ENCODE assay signal across 8 cellular contexts in genomic region chr6:79077680-79078056, GRCh38. TPM values are rescaled to one million over a fixed set of nuclear protein-coding genes. Genes with fewer than 3 reads are reported as not detected.
A peak's percentile ranks its signal among the peaks of the same experiment; 100 is the strongest.
DNase-seq lines count a peak whose midpoint lies in the region; ATAC-seq and TF ChIP-seq lines count a peak whose summit lies in the region.

No MANE protein-coding gene starts in this region.

- H3F3A ChIP-seq in GM23248 (ENCODE audit: insufficient read depth): peaks cover 31% of the 10 kb centered on the region

- DNase-seq in activated CD8-positive, alpha-beta memory T cell treated with anti-CD3 and anti-CD28 coated beads, Interleukin-2, amount 10 ng/mL, durations not matched to agents 7 days and 5 days: peak; percentile 70
- no peak for DNase-seq in activated CD8-positive, alpha-beta memory T cell treated with anti-CD3 and anti-CD28 coated beads, Interleukin-2, amount 50 U/mL, for 48 hours
- DNase-seq in GM23248 (peak; percentile 64), Karpas-422 (peak; percentile 88), foreskin keratinocyte (no peak), posterior vena cava (ENCODE audit: low spot score) (peak; percentile 88), dermis blood vessel endothelial cell (no peak)

- H3K27ac Mint-ChIP-seq in activated CD8-positive, alpha-beta memory T cell treated with anti-CD3 and anti-CD28 coated beads, Interleukin-2, amount 10 ng/mL, durations not matched to agents 7 days and 5 days: peak overlapping the region; percentile 96

- H3K27me3 ChIP-seq in GM23248 (replicated peaks; ENCODE audit: insufficient read depth): no peaks in the 10 kb centered on the region
- H3K27me3 ChIP-seq in Karpas-422 (ENCODE audit: low read length): no peaks in the 10 kb centered on the region
- no peaks in the 10 kb centered on the region for H3K27me3 ChIP-seq in foreskin keratinocyte

- H4K20me1 ChIP-seq in GM23248 (ENCODE audit: insufficient read depth) (no peaks in the 10 kb centered on the region), Karpas-422 (ENCODE audit: insufficient read depth, low read depth, low read length) (no peaks in the 10 kb centered on the region)

- in situ Hi-C loops in GM23248 (cut with MboI): no loop called here

- intact Hi-C loops in posterior vena cava (cut with DNase I): loop anchor here in 1 of 2 donors (5.0 kb wide), 1 partner anchor 155 kb away; the partner anchor contains the start of gene HMGN3

- H3K79me2 ChIP-seq in GM23248 (ENCODE audit: insufficient read depth): peaks cover 39% of the 10 kb centered on the region
- H3K79me2 ChIP-seq in Karpas-422 (ENCODE audit: low read length): peaks cover 44% of the 10 kb centered on the region

- no peaks in the 10 kb centered on the region for H3K9me2 ChIP-seq in GM23248 (ENCODE audit: insufficient read depth)
- H3K9me2 ChIP-seq in Karpas-422 (replicated peaks; ENCODE audit: insufficient read depth, low read length): no peaks in the 10 kb centered on the region

- peaks cover 14% of the 10 kb centered on the region for H3K27me3 Mint-ChIP-seq in activated CD8-positive, alpha-beta memory T cell treated with anti-CD3 and anti-CD28 coated beads, Interleukin-2, amount 10 ng/mL, durations not matched to agents 7 days and 5 days

- peaks cover 24% of the 10 kb centered on the region for H3K36me3 Mint-ChIP-seq in activated CD8-positive, alpha-beta memory T cell treated with anti-CD3 and anti-CD28 coated beads, Interleukin-2, amount 10 ng/mL, durations not matched to agents 7 days and 5 days

- TF ChIP-seq CTCF in WI38 (IDR thresholded peaks at IDR 0.05; ENCODE audit: low read depth, low read length): no peak
- TF ChIP-seq CTCF in foreskin keratinocyte (conservative IDR thresholded peaks at IDR 0.05): no peak

- peaks cover 41% of the 10 kb centered on the region for H3K4me1 Mint-ChIP-seq in activated CD8-positive, alpha-beta memory T cell treated with anti-CD3 and anti-CD28 coated beads, Interleukin-2, amount 10 ng/mL, durations not matched to agents 7 days and 5 days

- H3K36me3 ChIP-seq in GM23248 (ENCODE audit: low read depth): no peaks in the 10 kb centered on the region
- H3K36me3 ChIP-seq in Karpas-422 (ENCODE audit: insufficient read depth, low read length): peaks cover 21% of the 10 kb centered on the region

- ATAC-seq in activated CD8-positive, alpha-beta memory T cell treated with anti-CD3 and anti-CD28 coated beads, Interleukin-2, amount 10 ng/mL, durations not matched to agents 7 days and 5 days: peak; percentile 35
- ATAC-seq in foreskin keratinocyte: peak; percentile 34

- peak overlapping the region; percentile 96 for H3K27ac ChIP-seq in GM23248
- H3K27ac ChIP-seq in Karpas-422 (ENCODE audit: low read length): peak overlapping the region; percentile 86
- H3K27ac ChIP-seq in foreskin keratinocyte: peak overlapping the region; percentile 99

- H3K4me3 Mint-ChIP-seq in activated CD8-positive, alpha-beta memory T cell treated with anti-CD3 and anti-CD28 coated beads, Interleukin-2, amount 10 ng/mL, durations not matched to agents 7 days and 5 days: peak overlapping the region; percentile 90

- H3K4me3 ChIP-seq in GM23248: peak overlapping the region; percentile 96
- H3K4me3 ChIP-seq in Karpas-422 (ENCODE audit: low read length): peak overlapping the region; percentile 73
- H3K4me3 ChIP-seq in WI38 (ENCODE audit: low read depth, low read length): peak overlapping the region; percentile 76

- H3K9me3 Mint-ChIP-seq in activated CD8-positive, alpha-beta memory T cell treated with anti-CD3 and anti-CD28 coated beads, Interleukin-2, amount 10 ng/mL, durations not matched to agents 7 days and 5 days (ENCODE audit: low read depth): no peaks in the 10 kb centered on the region

- H3K9ac ChIP-seq in GM23248: peak overlapping the region; percentile 97
- peak overlapping the region; percentile 94 for H3K9ac ChIP-seq in Karpas-422 (ENCODE audit: low read length)

- H3K4me2 ChIP-seq in GM23248 (ENCODE audit: unreplicated experiment) (peak overlapping the region; percentile 59), Karpas-422 (ENCODE audit: low read depth, low read length, poor library complexity, severe bottlenecking) (peak overlapping the region; percentile 89)

- CTCF ChIA-PET in activated CD8-positive, alpha-beta memory T cell treated with anti-CD3 and anti-CD28 coated beads, Interleukin-2, amount 10 ng/mL, durations not matched to agents 7 days and 5 days (lab: Charles Lee): interaction anchor here (0.6 to 0.7 kb wide), 3 partner anchors 20 to 158 kb away, joined by 3 read pairs; no protein-coding TSS in a partner anchor

- WGBS in GM23248 (ENCODE audit: low coverage in 1 of 2, low lambda C conversion rate in 2 of 2, missing lambda C conversion rate in 2 of 2), 2 experiments: 1% methylated on average over 15 to 49 of the region's 54 CpGs

- H3K9me3 ChIP-seq in GM23248 (ENCODE audit: low read depth) (no peaks in the 10 kb centered on the region), Karpas-422 (ENCODE audit: low read length) (no peaks in the 10 kb centered on the region)

- H3K4me1 ChIP-seq in GM23248 (ENCODE audit: insufficient read depth) (peaks cover 27% of the 10 kb centered on the region), Karpas-422 (ENCODE audit: low read length) (peaks cover 50% of the 10 kb centered on the region), foreskin keratinocyte (peaks cover 17% of the 10 kb centered on the region)

- H2AFZ ChIP-seq in GM23248 (peak overlapping the region; percentile 99), Karpas-422 (ENCODE audit: low read length) (0 out of 2 replicates have a peak overlapping the region, but pooled peaks have one; percentile 65)

RNA-seq across cellular contexts. Expression of gene PHIP, which starts 0.4 kb away (rescaled TPM):
- 10 to 100 TPM; 36.0 to 36.8 TPM for total RNA-seq in activated CD8-positive, alpha-beta memory T cell treated with anti-CD3 and anti-CD28 coated beads, Interleukin-2, amount 10 ng/mL, durations not matched to agents 7 days and 5 days
- 14.5 and 15.9 TPM in 2 replicates for total RNA-seq in GM23248 (2014; rRNA removed; shearing (Covaris generic))
- polyA plus RNA-seq in GM23248 (2016; fragmentation: Nextera tagmentation; extraction: Ambion mirVana) (7.4 and 9.0 TPM in 2 replicates), foreskin keratinocyte (2.0 and 2.6 TPM in 2 replicates)
- total RNA-seq in Karpas-422 (2014; rRNA removed; shearing (Covaris generic); ENCODE audit: low replicate concordance): 27.6 and 52.4 TPM in 2 replicates
- total RNA-seq in foreskin keratinocyte (19.2 and 20.8 TPM in 2 replicates), posterior vena cava (10 to 100 TPM; 25.5 to 27.4 TPM), dermis blood vessel endothelial cell (33.7 and 39.4 TPM in 2 replicates)

Comparison
In these comparisons a context has a peak if more than half of its experiments do, and no peak if none do; other contexts are left out.
1. DNase-seq: peak in activated CD8-positive, alpha-beta memory T cell treated with anti-CD3 and anti-CD28 coated beads, Interleukin-2, amount 10 ng/mL, durations not matched to agents 7 days and 5 days (single experiment), GM23248 (single experiment), Karpas-422 (single experiment) and posterior vena cava (single experiment); none in activated CD8-positive, alpha-beta memory T cell treated with anti-CD3 and anti-CD28 coated beads, Interleukin-2, amount 50 U/mL, for 48 hours (single experiment), foreskin keratinocyte (0 of 2) and dermis blood vessel endothelial cell (single experiment).
2. Peak in every context shown above with its lines, with median percentiles within 50 percentile points of each other: H3K27ac ChIP-seq and H3K4me3 ChIP-seq.